ENCODE assay signal across 9 cellular contexts in the genomic region with DNA sequence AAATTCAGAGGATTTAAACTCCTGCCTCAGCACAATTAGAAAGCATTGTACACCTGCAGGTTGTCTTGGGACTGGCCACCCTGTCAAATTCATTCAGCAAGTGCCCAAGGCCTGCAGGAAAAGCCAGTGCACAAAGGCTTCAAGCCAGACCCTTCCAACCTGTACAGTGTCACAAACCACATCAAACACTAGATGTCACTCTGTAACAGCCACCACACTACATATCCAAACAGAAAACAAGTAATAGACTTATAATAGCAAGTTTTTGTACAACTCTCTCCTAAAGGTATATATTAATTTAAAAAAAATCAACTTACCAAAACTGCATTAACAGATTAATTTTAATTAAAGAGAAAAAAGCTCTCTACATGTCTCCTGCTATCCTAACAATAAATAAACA. TPM values are rescaled to one million over a fixed set of nuclear protein-coding genes. Genes with fewer than 3 reads are reported as not detected.
DNase-seq lines count a peak whose midpoint lies in the region; ATAC-seq and TF ChIP-seq lines count a peak whose summit lies in the region.
"Had no signal": no experiment of that assay in that cellular context is flagged by ENCODE, and none has a peak within 500 bp of the region (broad histone marks: within the 10 kb centered on the region; RNA-seq: fewer than 3 reads in every experiment).

No MANE protein-coding gene starts in this region.

- no peaks in the 10 kb centered on the region for H3K9me3 Mint-ChIP-seq in CD4-positive, alpha-beta T cell
- H3K9me3 Mint-ChIP-seq in nephron progenitor cell, result no peaks in the 10 kb centered on the region
- no peaks in the 10 kb centered on the region for H3K9me3 Mint-ChIP-seq in activated naive CD8-positive, alpha-beta T cell treated with anti-CD3 and anti-CD28 coated beads for 36 hours

- H3K27me3 Mint-ChIP-seq in CD4-positive, alpha-beta T cell, result no peaks in the 10 kb centered on the region
- peaks cover 4% of the 10 kb centered on the region for H3K27me3 Mint-ChIP-seq in nephron progenitor cell (ENCODE audit: low read depth, poor library complexity)
- H3K27me3 Mint-ChIP-seq in activated naive CD8-positive, alpha-beta T cell treated with anti-CD3 and anti-CD28 coated beads for 36 hours, result no peaks in the 10 kb centered on the region

- H3K9me3 ChIP-seq in CD4-positive, alpha-beta T cell (ENCODE audit: control insufficient read depth, low read length), result no peaks in the 10 kb centered on the region
- no peaks in the 10 kb centered on the region for H3K9me3 ChIP-seq in Panc1 (ENCODE audit: control insufficient read depth, insufficient read depth, low read depth, low read length)

- H3K4me1 Mint-ChIP-seq in CD4-positive, alpha-beta T cell (ENCODE audit: low read depth), result peaks cover 41% of the 10 kb centered on the region
- H3K4me1 Mint-ChIP-seq in nephron progenitor cell, result no peaks in the 10 kb centered on the region
- H3K4me1 Mint-ChIP-seq in activated naive CD8-positive, alpha-beta T cell treated with anti-CD3 and anti-CD28 coated beads for 36 hours, result peaks cover 23% of the 10 kb centered on the region

- peak; percentile 41 for TF ChIP-seq CTCF in CD4-positive, alpha-beta T cell (IDR thresholded peaks at IDR 0.05)
- TF ChIP-seq CTCF in Panc1 (IDR thresholded peaks at IDR 0.05) (peak; percentile 75), nephron progenitor cell (IDR thresholded peaks at IDR 0.05) (peak; percentile 43)

- no TSS peak for BruUV-seq in Panc1 (replicated peaks; lab: Mats Ljungman, UMichigan)

- no peaks in the 10 kb centered on the region for H3K4me1 ChIP-seq in Panc1 (ENCODE audit: control insufficient read depth, insufficient read depth, low read length)

- POLR2A ChIA-PET in CD4-positive, alpha-beta T cell (lab: Charles Lee), result no interaction called here
- POLR2A ChIA-PET in Panc1 (lab: Charles Lee), result no interaction called here

- peaks cover 6% of the 10 kb centered on the region for H3K36me3 Mint-ChIP-seq in CD4-positive, alpha-beta T cell (ENCODE audit: low read depth)
- H3K36me3 Mint-ChIP-seq in nephron progenitor cell (ENCODE audit: low read depth), result no peaks in the 10 kb centered on the region
- no peaks in the 10 kb centered on the region for H3K36me3 Mint-ChIP-seq in activated naive CD8-positive, alpha-beta T cell treated with anti-CD3 and anti-CD28 coated beads for 36 hours

- no peak for DNase-seq in CD4-positive, alpha-beta T cell
- DNase-seq in Jurkat, Clone E6-1 (ENCODE audit: low read depth, low spot score), result peak; percentile 38
- DNase-seq in Panc1 (ENCODE audit: low read depth, low spot score) (peak; percentile 33), erythroblast (lab: John Stamatoyannopoulos, UW) (peak; percentile 24 to 42), nephron progenitor cell (peak; percentile 5), EL (no peak)
- DNase-seq in activated naive CD8-positive, alpha-beta T cell treated with anti-CD3 and anti-CD28 coated beads for 36 hours, result no peak

- CTCF ChIA-PET in CD4-positive, alpha-beta T cell (lab: Charles Lee), result interaction anchor here (0.9 kb wide), 1 partner anchor 154 kb away, joined by 3 read pairs; no protein-coding TSS in a partner anchor
- CTCF ChIA-PET in Panc1 (lab: Charles Lee), result no interaction called here

- intact Hi-C loops in CD4-positive, alpha-beta T cell (cut with DNase I, micrococcal nuclease), result loop anchor here (1.0 to 2.0 kb wide), 2 partner anchors 160 to 161 kb away; no protein-coding TSS in a partner anchor
- intact Hi-C loops in Panc1 (cut with micrococcal nuclease; ENCODE audit: unreplicated experiment), result loop anchor here (1.0 kb wide), 1 partner anchor 161 kb away; no protein-coding TSS in a partner anchor

- no peak for TF ChIP-seq POLR2A in erythroblast (IDR thresholded peaks at IDR 0.05; ENCODE audit: low read length)

- no peaks in the 10 kb centered on the region for H3K36me3 ChIP-seq in Panc1 (ENCODE audit: control insufficient read depth, insufficient read depth, low read length)

- ATAC-seq in CD4-positive, alpha-beta T cell (ENCODE audit: poor library complexity), result peak; percentile 55
- peak; percentile 36 for ATAC-seq in GM19324 (IDR thresholded peaks at IDR 0.05; ENCODE audit: low FRiP score, unreplicated experiment)
- peak; percentile 90 for ATAC-seq in Panc1

- H3K4me3 Mint-ChIP-seq in CD4-positive, alpha-beta T cell, result no peak overlapping the region
- H3K4me3 Mint-ChIP-seq in nephron progenitor cell, result no peak overlapping the region
- no peak overlapping the region for H3K4me3 Mint-ChIP-seq in activated naive CD8-positive, alpha-beta T cell treated with anti-CD3 and anti-CD28 coated beads for 36 hours

- no peak overlapping the region for H3K27ac Mint-ChIP-seq in CD4-positive, alpha-beta T cell
- H3K27ac Mint-ChIP-seq in nephron progenitor cell, result no peak overlapping the region
- H3K27ac Mint-ChIP-seq in activated naive CD8-positive, alpha-beta T cell treated with anti-CD3 and anti-CD28 coated beads for 36 hours, result no peak overlapping the region

- no peak overlapping the region for H3K27ac ChIP-seq in CD4-positive, alpha-beta T cell (ENCODE audit: low read depth, low read length)
- no peak overlapping the region for H3K27ac ChIP-seq in Panc1 (ENCODE audit: low read length)
- H3K27ac ChIP-seq: epithelial cell of prostate had no signal

- in situ Hi-C loops in Panc1 (cut with HindIII; ENCODE audit: low pct_unique_long_range_greater_than_20kb, low sequenced_read_pairs), result no loop called here

- H3K4me3 ChIP-seq in Jurkat, Clone E6-1 (ENCODE audit: low read length), result no peak overlapping the region
- H3K4me3 ChIP-seq in Panc1 (ENCODE audit: low read depth in 2 of 2, low read length in 2 of 2), result no peak overlapping the region

- no peaks in the 10 kb centered on the region for H3K27me3 ChIP-seq in CD4-positive, alpha-beta T cell (ENCODE audit: control insufficient read depth, insufficient read depth, low read length)
- H3K27me3 ChIP-seq in Panc1 (ENCODE audit: control insufficient read depth, insufficient read depth, low read length), result no peaks in the 10 kb centered on the region

RNA-seq across cellular contexts. Expression of gene RALGAPA2, which starts 47.6 kb away (rescaled TPM):
- total RNA-seq in CD4-positive, alpha-beta T cell, result 10 to 100 TPM; 21.2 to 21.9 TPM
- polyA plus RNA-seq in Jurkat, Clone E6-1 (2012; ENCODE audit: insufficient read depth, insufficient read length), result 15.8 TPM
- 13.4 TPM for total RNA-seq in Panc1 (2021; ENCODE audit: unreplicated experiment)
- 8.7 TPM for polyA plus RNA-seq in Panc1 (2012; ENCODE audit: insufficient read length)
- total RNA-seq in activated naive CD8-positive, alpha-beta T cell treated with anti-CD3 and anti-CD28 coated beads for 36 hours, result 10 to 100 TPM; 14.7 to 15.6 TPM

Comparison
In these comparisons a context has a peak if more than half of its experiments do, and no peak if none do; other contexts are left out.
1. ATAC-seq: peak in every context shown above with its lines; median percentile 90 in Panc1; 55 in CD4-positive, alpha-beta T cell; 36 in GM19324.
2. DNase-seq: peak in Jurkat, Clone E6-1 (single experiment), Panc1 (single experiment), erythroblast (2 of 2) and nephron progenitor cell (single experiment); none in CD4-positive, alpha-beta T cell (0 of 10), EL (single experiment) and activated naive CD8-positive, alpha-beta T cell treated with anti-CD3 and anti-CD28 coated beads for 36 hours (single experiment).
3. Peak in every context shown above with its lines, with median percentiles within 50 percentile points of each other: CTCF ChIP-seq.